ENCODE assay signal across 13 cellular contexts in genomic region chr12:99529966-99530365, GRCh38.
DNase-seq lines count a peak whose midpoint lies in the region; ATAC-seq, FAIRE-seq and TF ChIP-seq lines count a peak whose summit lies in the region.
"Had no signal": no experiment of that assay in that cellular context is flagged by ENCODE, and none has a peak within 500 bp of the region (broad histone marks: within the 10 kb centered on the region; RNA-seq: fewer than 3 reads in every experiment).

No MANE protein-coding gene starts in this region.

- H3K9me3 ChIP-seq in breast epithelium (peaks cover 0 to 3% of the 10 kb centered on the region in 2 donors), right atrium auricular region (no peaks in the 10 kb centered on the region)

- peaks cover 6% of the 10 kb centered on the region for H3K4me1 Mint-ChIP-seq in MCF 10A (ENCODE audit: insufficient read depth, unreplicated experiment)

- H3K9me3 Mint-ChIP-seq in MCF 10A (ENCODE audit: unreplicated experiment): no peaks in the 10 kb centered on the region

- intact Hi-C loops in MCF 10A (cut with micrococcal nuclease): no loop called here
- intact Hi-C loops in breast epithelium (cut with DNase I; ENCODE audit: low total_unique reads): no loop called here

- CTCF ChIA-PET in MCF 10A (lab: Yijun Ruan, JAX): interaction anchor here (0.7 kb wide), 1 partner anchor 140 kb away, joined by 3 read pairs; no protein-coding TSS in a partner anchor

- no peaks in the 10 kb centered on the region for H3K36me3 Mint-ChIP-seq in MCF 10A (ENCODE audit: insufficient read depth, unreplicated experiment)

- no peak overlapping the region for H3K27ac ChIP-seq in breast epithelium
- H3K27ac ChIP-seq in right atrium auricular region: no peak overlapping the region
- H3K27ac ChIP-seq: skin epidermis, VCaP had no signal

- no peak overlapping the region for H3K27ac Mint-ChIP-seq in MCF 10A (ENCODE audit: low read depth, unreplicated experiment)

- BruUV-seq in MCF 10A (replicated peaks; lab: Mats Ljungman, UMichigan): no TSS peak

- H3K4me1 ChIP-seq in breast epithelium: no peaks in the 10 kb centered on the region
- no peaks in the 10 kb centered on the region for H3K4me1 ChIP-seq in right atrium auricular region

- TF ChIP-seq POLR2A in breast epithelium (IDR thresholded peaks at IDR 0.05): no peak

- H3K4me3 Mint-ChIP-seq in MCF 10A (ENCODE audit: unreplicated experiment): no peak overlapping the region

- H3K27me3 ChIP-seq in breast epithelium: no peaks in the 10 kb centered on the region
- H3K27me3 ChIP-seq in right atrium auricular region: no peaks in the 10 kb centered on the region

- FAIRE-seq in frontal cortex (lab: Jason Lieb, UNC): no peak
- FAIRE-seq: A204.1, bronchial epithelial cell, H54 had no signal

- ATAC-seq in HG02884 (IDR thresholded peaks at IDR 0.05; ENCODE audit: unreplicated experiment): peak; percentile 89

- TF ChIP-seq CTCF in MCF 10A (IDR thresholded peaks at IDR 0.05; ENCODE audit: unreplicated experiment) (no peak), breast epithelium (IDR thresholded peaks at IDR 0.05) (no peak), right atrium auricular region (IDR thresholded peaks at IDR 0.05) (no peak)

- H3K27me3 Mint-ChIP-seq in MCF 10A (ENCODE audit: insufficient read depth, unreplicated experiment): no peaks in the 10 kb centered on the region

- no peak overlapping the region for H3K4me3 ChIP-seq in breast epithelium
- H3K4me3 ChIP-seq in right atrium auricular region: no peak overlapping the region
- H3K4me3 ChIP-seq: skin epidermis had no signal

- POLR2A ChIA-PET in MCF 10A (lab: Yijun Ruan, JAX): no interaction called here

- H3K36me3 ChIP-seq in breast epithelium (no peaks in the 10 kb centered on the region), right atrium auricular region (no peaks in the 10 kb centered on the region)

- DNase-seq in MCF 10A (ENCODE audit: unreplicated experiment) (peak; percentile 53), breast epithelium (ENCODE audit: low spot score in 2 of 2) (no peak), NCI-H226 (peak; percentile 41), frontal cortex (ENCODE audit: low spot score in 2 of 2) (no peak), SHP77 treated with DMSO at 0.1 percent for 48 hours (lab: John Stamatoyannopoulos, UW) (no peak), DMS153 treated with DMSO at 0.1 percent for 48 hours (lab: John Stamatoyannopoulos, UW; ENCODE audit: unreplicated experiment) (no peak), right atrium auricular region (ENCODE audit: low spot score) (no peak)

Comparison
In these comparisons a context has a peak if more than half of its experiments do, and no peak if none do; other contexts are left out.
1. DNase-seq: peak in MCF 10A (single experiment) and NCI-H226 (single experiment); none in breast epithelium (0 of 2), frontal cortex (0 of 2), SHP77 treated with DMSO at 0.1 percent for 48 hours (single experiment), DMS153 treated with DMSO at 0.1 percent for 48 hours (single experiment) and right atrium auricular region (single experiment).